In the genomic region with DNA sequence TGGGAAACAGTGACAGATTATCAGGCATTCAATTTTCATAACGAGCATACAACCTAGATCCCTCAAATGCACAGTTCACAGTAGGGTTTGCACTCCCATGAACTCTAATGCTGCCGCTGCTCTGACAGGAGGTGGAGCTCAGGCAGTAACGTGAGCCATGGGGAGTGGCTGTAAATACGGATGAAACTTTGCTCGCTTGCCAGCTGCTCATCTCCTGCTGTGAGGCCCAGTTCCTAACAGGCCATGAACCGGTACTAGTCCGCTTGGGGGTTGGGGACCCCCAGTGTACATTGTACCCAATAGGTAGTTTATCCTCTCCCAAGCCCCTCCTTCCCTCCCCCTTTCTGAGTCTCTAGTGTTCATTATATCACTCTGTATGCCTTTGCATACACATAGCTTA, we compare ENCODE assay signal across 12 cellular contexts.
DNase-seq lines count a peak whose midpoint lies in the region; ATAC-seq, FAIRE-seq and TF ChIP-seq lines count a peak whose summit lies in the region.
"Had no signal": no experiment of that assay in that cellular context is flagged by ENCODE, and none has a peak within 500 bp of the region (broad histone marks: within the 10 kb centered on the region; RNA-seq: fewer than 3 reads in every experiment).

No MANE protein-coding gene starts in this region.

- H3K4me1 ChIP-seq in A673 (ENCODE audit: insufficient read depth, low read length, poor library complexity, severe bottlenecking) (no peaks in the 10 kb centered on the region), RWPE2 (ENCODE audit: insufficient read depth, poor library complexity, severe bottlenecking) (no peaks in the 10 kb centered on the region)

- no TSS peak for BruUV-seq in A673 (replicated peaks; lab: Mats Ljungman, UMichigan)

- POLR2A ChIA-PET in A673 (lab: Charles Lee; ENCODE audit: low non-redundant PET) (no interaction called here), T-cell (lab: Charles Lee) (interaction anchor here in 1 of 2 donors (0.6 kb wide), 1 partner anchor 10 kb away, joined by 5 read pairs; no protein-coding TSS in a partner anchor)

- intact Hi-C loops in A673 (cut with micrococcal nuclease; ENCODE audit: unreplicated experiment): no loop called here

- TF ChIP-seq POLR2A in GM12891 (IDR thresholded peaks at IDR 0.05; ENCODE audit: low read depth, low read length): no peak

- DNase-seq in A673 (ENCODE audit: low spot score) (peak; percentile 24), NCI-H128 (lab: John Stamatoyannopoulos, UW; ENCODE audit: unreplicated experiment) (peak; percentile 63), RWPE2 (ENCODE audit: low spot score) (no peak), islet precursor cell (peak; percentile 62), GM12891 (ENCODE audit: insufficient read length, low spot score) (no peak), cerebellar nuclear complex (lab: John Stamatoyannopoulos, UW) (no peak), T-cell (no peak), HuH-7.5 (ENCODE audit: low spot score) (no peak)
- DNase-seq: midbrain had no signal

- no peak overlapping the region for H3K27ac Mint-ChIP-seq in T-cell
- H3K27ac Mint-ChIP-seq: activated T-helper 2 cell treated with anti-CD3 and anti-CD28 coated beads, Interferon-gamma antibody, Interleukin-2, Interleukin-4, amounts not matched to agents 10 μg/mL and 5 μg/mL and 100 μg/mL, durations not matched to agents 14 hours and 24 hours and 36 hours had no signal

- H3K27me3 Mint-ChIP-seq in T-cell: peaks cover 0 to 3% of the 10 kb centered on the region in 2 donors

- no peaks in the 10 kb centered on the region for H3K36me3 Mint-ChIP-seq in T-cell

- H3K27me3 ChIP-seq in A673 (replicated peaks; ENCODE audit: insufficient read depth, low read depth, low read length, poor library complexity) (peaks cover 12% of the 10 kb centered on the region), RWPE2 (ENCODE audit: insufficient read depth, poor library complexity, severe bottlenecking) (no peaks in the 10 kb centered on the region)

- H3K4me1 Mint-ChIP-seq in T-cell: no peaks in the 10 kb centered on the region

- H3K27ac ChIP-seq in A673 (ENCODE audit: low read depth, low read length, poor library complexity, severe bottlenecking) (no peak overlapping the region), RWPE2 (ENCODE audit: poor library complexity, severe bottlenecking) (no peak overlapping the region)

- H3K4me3 Mint-ChIP-seq in T-cell: no peak overlapping the region

- TF ChIP-seq CTCF in A673 (conservative IDR thresholded peaks at IDR 0.05; ENCODE audit: low read depth, low read length): no peak
- TF ChIP-seq CTCF in RWPE2 (IDR thresholded peaks at IDR 0.05; ENCODE audit: poor library complexity, severe bottlenecking): no peak

- CTCF ChIA-PET in A673 (lab: Charles Lee): no interaction called here
- CTCF ChIA-PET in T-cell (lab: Charles Lee): no interaction called here

- H3K36me3 ChIP-seq in A673 (ENCODE audit: insufficient read depth, low read length, poor library complexity, severe bottlenecking) (no peaks in the 10 kb centered on the region), RWPE2 (ENCODE audit: low read depth) (no peaks in the 10 kb centered on the region)

- peak; percentile 74 for ATAC-seq in RWPE2 (ENCODE audit: low read depth)
- ATAC-seq in T-cell (replicated peaks in 1 of 4): no peak
- ATAC-seq: Right ventricle myocardium inferior had no signal

- H3K4me3 ChIP-seq in A673 (ENCODE audit: low read depth, low read length, poor library complexity, severe bottlenecking) (no peak overlapping the region), RWPE2 (ENCODE audit: severe bottlenecking) (no peak overlapping the region)

- H3K9me3 ChIP-seq in A673 (ENCODE audit: low read depth, low read length, poor library complexity, severe bottlenecking): no peaks in the 10 kb centered on the region
- no peaks in the 10 kb centered on the region for H3K9me3 ChIP-seq in RWPE2 (ENCODE audit: severe bottlenecking)

- no peak for FAIRE-seq in GM12891 (lab: Jason Lieb, UNC)
- FAIRE-seq: frontal cortex had no signal

- peaks cover 0 to 4% (median 0%) of the 10 kb centered on the region in 3 donors for H3K9me3 Mint-ChIP-seq in T-cell
- H3K9me3 Mint-ChIP-seq: activated T-helper 2 cell treated with anti-CD3 and anti-CD28 coated beads, Interferon-gamma antibody, Interleukin-2, Interleukin-4, amounts not matched to agents 10 μg/mL and 5 μg/mL and 100 μg/mL, durations not matched to agents 14 hours and 24 hours and 36 hours had no signal

TF ChIP-seq in GM12891, 5 proteins besides CTCF, POLR2A, EP300 and RAD21:
- TF ChIP-seq TAF1 (IDR thresholded peaks at IDR 0.05; ENCODE audit: low read depth, low read length) (no peak), POLR2AphosphoS5 (IDR thresholded peaks at IDR 0.05; ENCODE audit: low read depth, low read length) (no peak), SPI1 (IDR thresholded peaks at IDR 0.05; ENCODE audit: low read depth, low read length) (no peak), POU2F2 (IDR thresholded peaks at IDR 0.05; ENCODE audit: low read depth, low read length) (no peak), PAX5 (IDR thresholded peaks at IDR 0.05; ENCODE audit: insufficient read depth, low read length, severe bottlenecking) (no peak)

Comparison
In these comparisons a context has a peak if more than half of its experiments do, and no peak if none do; other contexts are left out.
1. DNase-seq: peak in A673 (single experiment), NCI-H128 (single experiment) and islet precursor cell (single experiment); none in RWPE2 (single experiment), GM12891 (single experiment), cerebellar nuclear complex (0 of 2), T-cell (0 of 34) and HuH-7.5 (single experiment).